In genomic region chr7:100407285-100408180, GRCh38 we compare ENCODE assay signal across 8 cellular contexts. TPM values are rescaled to one million over a fixed set of nuclear protein-coding genes. Genes with fewer than 3 reads are reported as not detected.
A peak's percentile ranks its signal among the peaks of the same experiment; 100 is the strongest.
DNase-seq lines count a peak whose midpoint lies in the region; ATAC-seq and TF ChIP-seq lines count a peak whose summit lies in the region.

No MANE protein-coding gene starts in this region.

- no peaks in the 10 kb centered on the region for H3K36me3 ChIP-seq in OCI-LY3 (replicated peaks; ENCODE audit: low read depth, low read length)
- no peaks in the 10 kb centered on the region for H3K36me3 ChIP-seq in left ventricle myocardium inferior
- H3K36me3 ChIP-seq in effector memory CD4-positive, alpha-beta T cell (ENCODE audit: control insufficient read depth, insufficient read depth, low read length) = no peaks in the 10 kb centered on the region

- intact Hi-C loops in left ventricle myocardium inferior (cut with micrococcal nuclease) = no loop called here

- H3K36me3 Mint-ChIP-seq in activated naive CD4-positive, alpha-beta T cell treated with anti-CD3 and anti-CD28 coated beads, Interleukin-2, amount 50 U/mL, for 72 hours = no peaks in the 10 kb centered on the region

- ATAC-seq in activated CD4-positive, CD25-positive, alpha-beta regulatory T cell treated with anti-CD3 and anti-CD28 coated beads, Interleukin-2, amount 50 U/mL, for 24 hours = peak; percentile 77 to 85
- ATAC-seq in HG03442 (IDR thresholded peaks at IDR 0.05; ENCODE audit: unreplicated experiment) = peak; percentile 42
- peak; percentile 86 to 88 for ATAC-seq in activated naive CD4-positive, alpha-beta T cell treated with anti-CD3 and anti-CD28 coated beads, Interleukin-2, amount 50 U/mL, for 72 hours

- no peak overlapping the region for H3K4me3 ChIP-seq in OCI-LY3 (ENCODE audit: low read length)
- no peak overlapping the region for H3K4me3 ChIP-seq in left ventricle myocardium inferior
- no peak overlapping the region for H3K4me3 ChIP-seq in skeletal muscle cell (ENCODE audit: low read depth, low read length)
- no peak overlapping the region for H3K4me3 ChIP-seq in effector memory CD4-positive, alpha-beta T cell (ENCODE audit: insufficient read depth, low read depth, low read length, poor library complexity, severe bottlenecking)

- DNase-seq in activated CD4-positive, CD25-positive, alpha-beta regulatory T cell (lab: John Stamatoyannopoulos, UW) = no peak
- peak in 1 of 2 donors; percentile 48 for DNase-seq in activated naive CD4-positive, alpha-beta T cell treated with anti-CD3 and anti-CD28 coated beads, Interleukin-2, amount 50 U/mL, for 72 hours (ENCODE audit: low spot score in 2 of 2)
- no peak for DNase-seq in left ventricle myocardium inferior
- DNase-seq in skeletal muscle cell (ENCODE audit: low read depth) = peak; percentile 31
- DNase-seq in effector memory CD4-positive, alpha-beta T cell = no peak

- H3K27ac ChIP-seq in OCI-LY3 (ENCODE audit: low read length) (no peak overlapping the region), left ventricle myocardium inferior (replicated peaks) (no peak overlapping the region)
- H3K27ac ChIP-seq in effector memory CD4-positive, alpha-beta T cell (ENCODE audit: insufficient read depth, low read length, poor library complexity, severe bottlenecking) = no peak overlapping the region

- no peaks in the 10 kb centered on the region for H3K9me3 ChIP-seq in OCI-LY3 (ENCODE audit: insufficient read depth, low read length)
- H3K9me3 ChIP-seq in left ventricle myocardium inferior (replicated peaks) = no peaks in the 10 kb centered on the region
- H3K9me3 ChIP-seq in effector memory CD4-positive, alpha-beta T cell (ENCODE audit: control insufficient read depth, low read length) = no peaks in the 10 kb centered on the region

- H3K9ac ChIP-seq in OCI-LY3 (ENCODE audit: low read length) = no peak overlapping the region

- H3K4me2 ChIP-seq in OCI-LY3 (ENCODE audit: low read length) = peak overlapping the region; percentile 15; the same call in 1 of the 2 replicates

- no peaks in the 10 kb centered on the region for H4K20me1 ChIP-seq in OCI-LY3 (ENCODE audit: insufficient read depth, low read length)

- no peak overlapping the region for H2AFZ ChIP-seq in OCI-LY3 (ENCODE audit: low read depth, low read length)

- TF ChIP-seq CTCF in OCI-LY3 (IDR thresholded peaks at IDR 0.05; ENCODE audit: low read depth, low read length) = peak; percentile 75
- TF ChIP-seq CTCF in left ventricle myocardium inferior (IDR thresholded peaks at IDR 0.05; ENCODE audit: borderline replicate concordance) = peak; percentile 72

- H3K27me3 ChIP-seq in OCI-LY3 (ENCODE audit: low read depth, low read length) = peaks cover 51% of the 10 kb centered on the region
- H3K27me3 ChIP-seq in left ventricle myocardium inferior (ENCODE audit: low read depth) = no peaks in the 10 kb centered on the region
- H3K27me3 ChIP-seq in effector memory CD4-positive, alpha-beta T cell (replicated peaks; ENCODE audit: control insufficient read depth, insufficient read depth, low read length, poor library complexity, severe bottlenecking) = no peaks in the 10 kb centered on the region

- no peaks in the 10 kb centered on the region for H3K79me2 ChIP-seq in OCI-LY3 (ENCODE audit: low read length)

- peaks cover 21% of the 10 kb centered on the region for H3K4me1 ChIP-seq in OCI-LY3 (ENCODE audit: low read length)
- H3K4me1 ChIP-seq in left ventricle myocardium inferior = no peaks in the 10 kb centered on the region
- H3K4me1 ChIP-seq in effector memory CD4-positive, alpha-beta T cell (ENCODE audit: control insufficient read depth, insufficient read depth, low read length, poor library complexity, severe bottlenecking) = no peaks in the 10 kb centered on the region

- no peaks in the 10 kb centered on the region for H3K9me3 Mint-ChIP-seq in activated naive CD4-positive, alpha-beta T cell treated with anti-CD3 and anti-CD28 coated beads, Interleukin-2, amount 50 U/mL, for 72 hours

- H3K27ac Mint-ChIP-seq in activated naive CD4-positive, alpha-beta T cell treated with anti-CD3 and anti-CD28 coated beads, Interleukin-2, amount 50 U/mL, for 72 hours = no peak overlapping the region

RNA-seq across cellular contexts. Expression of gene ZCWPW1, which starts 21.0 kb away (rescaled TPM):
- 1 to 10 TPM; 3.4 to 5.6 TPM for total RNA-seq in activated naive CD4-positive, alpha-beta T cell treated with anti-CD3 and anti-CD28 coated beads, Interleukin-2, amount 50 U/mL, for 72 hours
- total RNA-seq in left ventricle myocardium inferior = 4.6 TPM

RNA-seq across cellular contexts. Expression of gene MEPCE, which starts 22.1 kb away (rescaled TPM):
- total RNA-seq in activated naive CD4-positive, alpha-beta T cell treated with anti-CD3 and anti-CD28 coated beads, Interleukin-2, amount 50 U/mL, for 72 hours = 10 to 100 TPM; 53.0 to 83.5 TPM
- total RNA-seq in left ventricle myocardium inferior = 23.6 TPM

RNA-seq across cellular contexts. Expression of gene PPP1R35, which starts 28.8 kb away (rescaled TPM):
- 10 to 100 TPM; 38.7 to 52.5 TPM for total RNA-seq in activated naive CD4-positive, alpha-beta T cell treated with anti-CD3 and anti-CD28 coated beads, Interleukin-2, amount 50 U/mL, for 72 hours
- total RNA-seq in left ventricle myocardium inferior = 10.8 TPM

RNA-seq across cellular contexts. Expression of gene PILRA, which starts 34.2 kb away (rescaled TPM):
- total RNA-seq in activated naive CD4-positive, alpha-beta T cell treated with anti-CD3 and anti-CD28 coated beads, Interleukin-2, amount 50 U/mL, for 72 hours = 10 to 100 TPM in 1 of 2 donors, under 1 TPM in 1; 0.84 to 11.5 TPM
- total RNA-seq in left ventricle myocardium inferior = 2.0 TPM

RNA-seq across cellular contexts. Expression of gene PILRB, which starts 49.6 kb away (rescaled TPM):
- total RNA-seq in activated naive CD4-positive, alpha-beta T cell treated with anti-CD3 and anti-CD28 coated beads, Interleukin-2, amount 50 U/mL, for 72 hours = 100 to 1,000 TPM in 1 of 2 donors, 10 to 100 TPM in 1; 41.0 to 103 TPM
- 10.6 TPM for total RNA-seq in left ventricle myocardium inferior
